In the genomic region with DNA sequence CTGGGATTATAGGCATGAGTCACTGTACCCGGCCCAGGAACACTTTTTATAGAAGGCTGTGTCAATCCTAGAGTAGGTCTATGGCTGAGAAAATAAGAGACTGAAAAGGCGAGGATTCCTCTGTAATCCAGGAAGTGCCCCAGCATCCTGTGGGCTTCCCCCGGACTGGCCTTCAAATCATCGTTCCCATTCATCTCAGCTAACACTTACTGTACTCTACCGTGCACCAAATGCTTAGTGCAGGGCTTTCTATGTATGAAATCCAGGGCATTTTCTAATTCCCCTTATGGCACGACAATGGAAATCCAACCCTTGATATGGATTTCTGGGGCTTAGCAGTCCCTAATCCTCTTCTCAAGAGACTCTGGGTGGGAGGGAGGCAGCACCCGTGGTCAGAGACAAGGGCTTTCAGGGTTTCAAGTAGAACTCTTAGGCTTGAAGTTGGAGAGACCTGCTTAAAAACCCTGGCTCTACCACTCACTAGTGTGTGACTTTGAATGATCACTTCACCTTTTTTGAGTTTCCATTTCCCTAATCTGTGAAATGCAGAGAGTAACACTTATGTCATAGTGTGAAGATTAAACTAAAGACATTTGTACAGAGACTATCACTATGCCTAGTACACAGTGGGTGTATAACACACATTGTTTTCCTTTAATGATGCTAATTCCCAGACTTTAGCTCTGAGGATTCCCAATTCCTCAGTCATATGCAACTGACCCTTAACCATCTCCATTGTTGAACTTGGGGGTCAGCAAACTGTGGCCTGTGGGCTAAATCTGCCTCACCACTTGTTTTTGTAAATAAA, we compare ENCODE assay signal across 13 cellular contexts. TPM values are rescaled to one million over a fixed set of nuclear protein-coding genes. Genes with fewer than 3 reads are reported as not detected.
DNase-seq lines count a peak whose midpoint lies in the region; ATAC-seq and TF ChIP-seq lines count a peak whose summit lies in the region.
"Had no signal": no experiment of that assay in that cellular context is flagged by ENCODE, and none has a peak within 500 bp of the region (broad histone marks: within the 10 kb centered on the region; RNA-seq: fewer than 3 reads in every experiment).

No MANE protein-coding gene starts in this region.

- no peak for TF ChIP-seq CTCF in left ventricle myocardium inferior (IDR thresholded peaks at IDR 0.05; ENCODE audit: borderline replicate concordance)

- no peak overlapping the region for H3K4me3 ChIP-seq in HUES48 (ENCODE audit: low read depth, low read length)
- H3K4me3 ChIP-seq in CD4-positive, alpha-beta memory T cell (ENCODE audit: low read length in 2 of 2): no peak overlapping the region
- no peak overlapping the region for H3K4me3 ChIP-seq in left ventricle myocardium inferior
- H3K4me3 ChIP-seq: PC-9 had no signal

- DNase-seq in DMS79 (lab: John Stamatoyannopoulos, UW): peak; percentile 60
- DNase-seq in dermis microvascular lymphatic vessel endothelial cell (ENCODE audit: low read depth in 2 of 2): peak; percentile 29 to 86
- no peak for DNase-seq in DMS153 treated with DMSO at 0.1 percent for 48 hours (lab: John Stamatoyannopoulos, UW; ENCODE audit: unreplicated experiment)
- DNase-seq in CD4-positive, alpha-beta memory T cell: no peak
- DNase-seq in left ventricle myocardium inferior: no peak
- DNase-seq: DMS53, PC-9 had no signal

- H3K4me3 Mint-ChIP-seq in CD4-positive, alpha-beta memory T cell: no peak overlapping the region
- H3K4me3 Mint-ChIP-seq: activated naive CD4-positive, alpha-beta T cell treated with anti-CD3 and anti-CD28 coated beads, Interleukin-2, amount 50 U/mL, for 24 hours; T-helper 1 cell treated with Interleukin-12 subunit alpha and Interleukin-12 subunit beta and Interleukin-4 antibody, amounts not matched to agents 30 μg/mL and 1 μg/mL, for 36 hours had no signal

- H3K9me3 Mint-ChIP-seq in CD4-positive, alpha-beta memory T cell: no peaks in the 10 kb centered on the region
- H3K9me3 Mint-ChIP-seq: activated naive CD4-positive, alpha-beta T cell treated with anti-CD3 and anti-CD28 coated beads, Interleukin-2, amount 50 U/mL, for 24 hours; T-helper 1 cell treated with Interleukin-12 subunit alpha and Interleukin-12 subunit beta and Interleukin-4 antibody, amounts not matched to agents 30 μg/mL and 1 μg/mL, for 36 hours had no signal

- H3K27ac ChIP-seq in HUES48 (ENCODE audit: low read depth, low read length) (peak overlapping the region; percentile 1), left ventricle myocardium inferior (replicated peaks) (no peak overlapping the region)
- no peak overlapping the region for H3K27ac ChIP-seq in CD4-positive, alpha-beta memory T cell (ENCODE audit: low read depth, low read length)
- H3K27ac ChIP-seq: PC-9 had no signal

- H3K27me3 ChIP-seq in HUES48 (ENCODE audit: control insufficient read depth, insufficient read depth, low read length): no peaks in the 10 kb centered on the region
- no peaks in the 10 kb centered on the region for H3K27me3 ChIP-seq in CD4-positive, alpha-beta memory T cell (ENCODE audit: insufficient read depth, low read length)
- no peaks in the 10 kb centered on the region for H3K27me3 ChIP-seq in left ventricle myocardium inferior (ENCODE audit: low read depth)

- ATAC-seq in GM18868 (IDR thresholded peaks at IDR 0.05; ENCODE audit: unreplicated experiment): peak; percentile 51
- no peak for ATAC-seq in HG02884 (IDR thresholded peaks at IDR 0.05; ENCODE audit: unreplicated experiment)

- peak overlapping the region in 1 of 7 donors; percentile 12 for H3K27ac Mint-ChIP-seq in CD4-positive, alpha-beta memory T cell
- H3K27ac Mint-ChIP-seq: activated naive CD4-positive, alpha-beta T cell treated with anti-CD3 and anti-CD28 coated beads, Interleukin-2, amount 50 U/mL, for 24 hours; progenitor cell of endocrine pancreas had no signal

- POLR2A ChIA-PET in CD4-positive, alpha-beta memory T cell (lab: Charles Lee; ENCODE audit: partially characterized antibody): no interaction called here

- intact Hi-C loops in CD4-positive, alpha-beta memory T cell (cut with micrococcal nuclease): no loop called here
- intact Hi-C loops in left ventricle myocardium inferior (cut with micrococcal nuclease): no loop called here

- peaks cover 0 to 1% (median 0%) of the 10 kb centered on the region in 4 donors for H3K4me1 Mint-ChIP-seq in CD4-positive, alpha-beta memory T cell
- H3K4me1 Mint-ChIP-seq: activated naive CD4-positive, alpha-beta T cell treated with anti-CD3 and anti-CD28 coated beads, Interleukin-2, amount 50 U/mL, for 24 hours had no signal

- H3K9me3 ChIP-seq in HUES48 (ENCODE audit: control insufficient read depth, insufficient read depth, low read length): no peaks in the 10 kb centered on the region
- no peaks in the 10 kb centered on the region for H3K9me3 ChIP-seq in CD4-positive, alpha-beta memory T cell (ENCODE audit: control insufficient read depth in 1 of 2, low read length in 2 of 2)
- no peaks in the 10 kb centered on the region for H3K9me3 ChIP-seq in left ventricle myocardium inferior (replicated peaks)

- no peak overlapping the region for H3K9ac ChIP-seq in HUES48 (ENCODE audit: low read depth, low read length)

- H3K4me1 ChIP-seq in HUES48 (ENCODE audit: control insufficient read depth, insufficient read depth, low read length) (no peaks in the 10 kb centered on the region), left ventricle myocardium inferior (peaks cover 15% of the 10 kb centered on the region)
- no peaks in the 10 kb centered on the region for H3K4me1 ChIP-seq in CD4-positive, alpha-beta memory T cell (ENCODE audit: insufficient read depth, low read length)

- no peaks in the 10 kb centered on the region for H3K27me3 Mint-ChIP-seq in CD4-positive, alpha-beta memory T cell
- H3K27me3 Mint-ChIP-seq: activated naive CD4-positive, alpha-beta T cell treated with anti-CD3 and anti-CD28 coated beads, Interleukin-2, amount 50 U/mL, for 24 hours; progenitor cell of endocrine pancreas had no signal

- CTCF ChIA-PET in CD4-positive, alpha-beta memory T cell (lab: Charles Lee; ENCODE audit: partially characterized antibody): interaction anchor here (1.5 kb wide), 1 partner anchor 8 kb away, joined by 4 read pairs; no protein-coding TSS in a partner anchor

- peaks cover 24 to 51% of the 10 kb centered on the region in 2 donors for H3K36me3 Mint-ChIP-seq in CD4-positive, alpha-beta memory T cell

- H3K36me3 ChIP-seq in HUES48 (ENCODE audit: control insufficient read depth, insufficient read depth, low read length): peaks cover 69% of the 10 kb centered on the region
- peaks cover 6% of the 10 kb centered on the region for H3K36me3 ChIP-seq in CD4-positive, alpha-beta memory T cell (ENCODE audit: insufficient read depth, low read length)
- peaks cover 58% of the 10 kb centered on the region for H3K36me3 ChIP-seq in left ventricle myocardium inferior

RNA-seq across cellular contexts. Expression of a gene that starts 20.3 kb away (rescaled TPM):
- total RNA-seq in dermis microvascular lymphatic vessel endothelial cell: 15.0 and 18.7 TPM in 2 replicates
- total RNA-seq in CD4-positive, alpha-beta memory T cell: 10 to 100 TPM; 15.8 to 17.1 TPM
- polyA plus RNA-seq in CD4-positive, alpha-beta memory T cell: 10 to 100 TPM; 12.0 to 12.6 TPM
- total RNA-seq in left ventricle myocardium inferior: 30.8 TPM

RNA-seq across cellular contexts. Expression of a gene that starts 25.8 kb away (rescaled TPM):
- 2.4 and 3.1 TPM in 2 replicates for total RNA-seq in dermis microvascular lymphatic vessel endothelial cell
- total RNA-seq in CD4-positive, alpha-beta memory T cell: under 1 TPM in 1 of 2 experiments, not detected in 1; 0.38 TPM
- polyA plus RNA-seq in CD4-positive, alpha-beta memory T cell: not detected
- 15.3 TPM for total RNA-seq in left ventricle myocardium inferior

RNA-seq across cellular contexts. Expression of a gene that starts 28.8 kb away (rescaled TPM):
- 25.3 and 28.7 TPM in 2 replicates for total RNA-seq in dermis microvascular lymphatic vessel endothelial cell
- 10 to 100 TPM; 83.3 to 86.8 TPM for total RNA-seq in CD4-positive, alpha-beta memory T cell
- 100 to 1,000 TPM in 1 of 2 donors, 10 to 100 TPM in 1; 60.2 to 104 TPM for polyA plus RNA-seq in CD4-positive, alpha-beta memory T cell
- total RNA-seq in left ventricle myocardium inferior: 51.1 TPM

Comparison
In these comparisons a context has a peak if more than half of its experiments do, and no peak if none do; other contexts are left out.
1. DNase-seq: peak in DMS79 (single experiment) and dermis microvascular lymphatic vessel endothelial cell (2 of 2); none in DMS153 treated with DMSO at 0.1 percent for 48 hours (single experiment), CD4-positive, alpha-beta memory T cell (0 of 5) and left ventricle myocardium inferior (single experiment).